Comparison of ENCODE assay signal across 8 cellular contexts in genomic region chr10:121597504-121598241, GRCh38. TPM values are rescaled to one million over a fixed set of nuclear protein-coding genes. Genes with fewer than 3 reads are reported as not detected.
DNase-seq lines count a peak whose midpoint lies in the region; ATAC-seq and TF ChIP-seq lines count a peak whose summit lies in the region.

No MANE protein-coding gene starts in this region.

- H3K4me3 ChIP-seq in effector memory CD4-positive, alpha-beta T cell (ENCODE audit: insufficient read depth, low read depth, low read length, poor library complexity, severe bottlenecking) = peak overlapping the region; percentile 32
- peak overlapping the region; percentile 52 for H3K4me3 ChIP-seq in mucosa of descending colon

- no peaks in the 10 kb centered on the region for H3K36me3 ChIP-seq in effector memory CD4-positive, alpha-beta T cell (ENCODE audit: control insufficient read depth, insufficient read depth, low read length)
- no peaks in the 10 kb centered on the region for H3K36me3 ChIP-seq in mucosa of descending colon (ENCODE audit: low read depth)

- DNase-seq in Right ventricle myocardium superior = peak; percentile 44
- no peak for DNase-seq in Right ventricle myocardium inferior (ENCODE audit: missing footprints)
- DNase-seq in effector memory CD4-positive, alpha-beta T cell = no peak
- DNase-seq in mucosa of descending colon = peak; percentile 16 to 61 (median 60)
- no peak for DNase-seq in T-helper 1 cell

- H3K27ac ChIP-seq in effector memory CD4-positive, alpha-beta T cell (ENCODE audit: insufficient read depth, low read length, poor library complexity, severe bottlenecking) = no peak overlapping the region

- H3K9me3 ChIP-seq in effector memory CD4-positive, alpha-beta T cell (ENCODE audit: control insufficient read depth, low read length) = no peaks in the 10 kb centered on the region
- H3K9me3 ChIP-seq in mucosa of descending colon = no peaks in the 10 kb centered on the region

- ATAC-seq in Right ventricle myocardium superior (ENCODE audit: poor library complexity) (no peak), Right ventricle myocardium inferior (no peak), mucosa of descending colon (peak; percentile 16), HG03108 (IDR thresholded peaks at IDR 0.05; ENCODE audit: unreplicated experiment) (no peak), HG03135 (IDR thresholded peaks at IDR 0.05; ENCODE audit: unreplicated experiment) (no peak), GM18867 (IDR thresholded peaks at IDR 0.05; ENCODE audit: unreplicated experiment) (no peak)

- peaks cover 6% of the 10 kb centered on the region for H3K27me3 ChIP-seq in effector memory CD4-positive, alpha-beta T cell (replicated peaks; ENCODE audit: control insufficient read depth, insufficient read depth, low read length, poor library complexity, severe bottlenecking)

- TF ChIP-seq CTCF in mucosa of descending colon (IDR thresholded peaks at IDR 0.05) = no peak

- H3K4me1 ChIP-seq in effector memory CD4-positive, alpha-beta T cell (ENCODE audit: control insufficient read depth, insufficient read depth, low read length, poor library complexity, severe bottlenecking) = peaks cover 6% of the 10 kb centered on the region
- no peaks in the 10 kb centered on the region for H3K4me1 ChIP-seq in mucosa of descending colon (ENCODE audit: low read depth)

- intact Hi-C loops in Right ventricle myocardium superior (cut with DNase I) (no loop called here), Right ventricle myocardium inferior (cut with DNase I) (no loop called here), mucosa of descending colon (cut with DNase I, micrococcal nuclease) (loop anchor here (10.0 kb wide), 2 partner anchors 63 to 73 kb away; no protein-coding TSS in a partner anchor)

RNA-seq across cellular contexts. Expression of gene FGFR2, which starts 0.6 kb away (rescaled TPM):
- total RNA-seq in Right ventricle myocardium superior = 0.30 TPM
- total RNA-seq in Right ventricle myocardium inferior = 0.70 TPM
- 100 to 1,000 TPM in 1 of 3 donors, 10 to 100 TPM in 2; 64.3 to 138 (median 77.5) TPM for total RNA-seq in mucosa of descending colon

Comparison
In these comparisons a context has a peak if more than half of its experiments do, and no peak if none do; other contexts are left out.
1. DNase-seq: peak in Right ventricle myocardium superior (single experiment) and mucosa of descending colon (3 of 3); none in Right ventricle myocardium inferior (single experiment), effector memory CD4-positive, alpha-beta T cell (0 of 3) and T-helper 1 cell (0 of 5).
2. RNA of gene FGFR2, which starts 0.6 kb away (total RNA-seq): 64.3 to 138 TPM in mucosa of descending colon; 0.70 TPM in Right ventricle myocardium inferior (single experiment) and 0.30 TPM in Right ventricle myocardium superior (single experiment); every median in the first group is over 10 times any median in the second.
3. intact Hi-C loops: an anchor here in mucosa of descending colon (10.0 kb wide); none called in Right ventricle myocardium superior and Right ventricle myocardium inferior.